22 cellular contexts compared by ENCODE assay signal in genomic region chr7:157555921-157556320, GRCh38.
"Had no signal": no experiment of that assay in that cellular context is flagged by ENCODE, and none has a peak within 500 bp of the region (broad histone marks: within the 10 kb centered on the region; RNA-seq: fewer than 3 reads in every experiment).

No MANE protein-coding gene starts in this region.

- H3K36me3 Mint-ChIP-seq: activated naive CD8-positive, alpha-beta T cell treated with anti-CD3 and anti-CD28 coated beads for 36 hours; stimulated activated memory B cell treated with anti-CD40 and anti-IgM and Interleukin-4, amounts not matched to agents 10 μg/mL and 1 μg/mL and 100 μg/mL, for 72 hours had no signal

- H3K4me1 Mint-ChIP-seq: activated naive CD8-positive, alpha-beta T cell treated with anti-CD3 and anti-CD28 coated beads for 36 hours; central memory CD8-positive, alpha-beta T cell; stimulated activated memory B cell treated with anti-CD40 and anti-IgM and Interleukin-4, amounts not matched to agents 10 μg/mL and 1 μg/mL and 100 μg/mL, for 72 hours had no signal

- H3K27ac Mint-ChIP-seq: activated naive CD8-positive, alpha-beta T cell treated with anti-CD3 and anti-CD28 coated beads for 36 hours; activated T-helper 1 cell treated with anti-CD3 and anti-CD28 coated beads, Interleukin-12 subunit alpha, Interleukin-12 subunit beta, Interleukin-2, Interleukin-4 antibody, amounts not matched to agents 30 ng/mL and 10 ng/mL and 1 ng/mL, durations not matched to agents 14 hours and 24 hours and 36 hours; naive B cell; stimulated activated memory B cell treated with anti-CD40 and anti-IgM and Interleukin-4, amounts not matched to agents 10 μg/mL and 1 μg/mL and 100 μg/mL, for 72 hours had no signal

- H3K27me3 ChIP-seq: ovary, sigmoid colon, testis, upper lobe of left lung had no signal

- H3K36me3 ChIP-seq: ovary, sigmoid colon, upper lobe of left lung, WERI-Rb-1 had no signal

- H3K4me3 Mint-ChIP-seq: activated naive CD8-positive, alpha-beta T cell treated with anti-CD3 and anti-CD28 coated beads for 36 hours; activated T-helper 1 cell treated with anti-CD3 and anti-CD28 coated beads, Interleukin-12 subunit alpha, Interleukin-12 subunit beta, Interleukin-2, Interleukin-4 antibody, amounts not matched to agents 30 ng/mL and 10 ng/mL and 1 ng/mL, durations not matched to agents 14 hours and 24 hours and 36 hours; brain; central memory CD8-positive, alpha-beta T cell; naive B cell; stimulated activated memory B cell treated with anti-CD40 and anti-IgM and Interleukin-4, amounts not matched to agents 10 μg/mL and 1 μg/mL and 100 μg/mL, for 72 hours had no signal

- H3K27me3 Mint-ChIP-seq: activated naive CD8-positive, alpha-beta T cell treated with anti-CD3 and anti-CD28 coated beads for 36 hours; brain; central memory CD8-positive, alpha-beta T cell; naive B cell; stimulated activated memory B cell treated with anti-CD40 and anti-IgM and Interleukin-4, amounts not matched to agents 10 μg/mL and 1 μg/mL and 100 μg/mL, for 72 hours had no signal

- FAIRE-seq: endometrium, frontal cortex had no signal

- H3K9me3 ChIP-seq: left ventricle myocardium inferior, mucosa of descending colon, ovary, sigmoid colon, testis, upper lobe of left lung had no signal

- DNase-seq: activated CD4-positive, alpha-beta T cell treated with anti-CD3 and anti-CD28 coated beads, Interleukin-2, amount 50 U/mL, for 4 hours; activated naive CD4-positive, alpha-beta T cell; activated naive CD8-positive, alpha-beta T cell treated with anti-CD3 and anti-CD28 coated beads for 36 hours; activated T-cell treated with anti-CD3 and anti-CD28 coated beads for 4 hours; erythroblast; left ventricle myocardium inferior; naive B cell; ovary; sigmoid colon; stimulated activated CD4-positive, alpha-beta T cell treated with anti-CD3 and anti-CD28 coated beads, Interleukin-4, amount 100 ng/mL, for 4 hours; T-helper 2 cell; testis; upper lobe of left lung; WERI-Rb-1 had no signal

- H3K4me3 ChIP-seq: coronary artery, left ventricle myocardium inferior, mucosa of descending colon, ovary, sigmoid colon, testis, upper lobe of left lung had no signal

- H3K27ac ChIP-seq: coronary artery, left ventricle myocardium inferior, ovary, sigmoid colon, testis, WERI-Rb-1 had no signal

- H3K4me1 ChIP-seq: left ventricle myocardium inferior, sigmoid colon, testis had no signal

- ATAC-seq: stimulated activated memory B cell treated with anti-CD40 and anti-IgM and Interleukin-4, amounts not matched to agents 10 μg/mL and 1 μg/mL and 100 μg/mL, for 72 hours had no signal

- H3K9me3 Mint-ChIP-seq: activated naive CD8-positive, alpha-beta T cell treated with anti-CD3 and anti-CD28 coated beads for 36 hours; activated T-helper 1 cell treated with anti-CD3 and anti-CD28 coated beads, Interleukin-12 subunit alpha, Interleukin-12 subunit beta, Interleukin-2, Interleukin-4 antibody, amounts not matched to agents 30 ng/mL and 10 ng/mL and 1 ng/mL, durations not matched to agents 14 hours and 24 hours and 36 hours; central memory CD8-positive, alpha-beta T cell; naive B cell; stimulated activated memory B cell treated with anti-CD40 and anti-IgM and Interleukin-4, amounts not matched to agents 10 μg/mL and 1 μg/mL and 100 μg/mL, for 72 hours had no signal
